2 cellular contexts compared by ENCODE assay signal in the genomic region with DNA sequence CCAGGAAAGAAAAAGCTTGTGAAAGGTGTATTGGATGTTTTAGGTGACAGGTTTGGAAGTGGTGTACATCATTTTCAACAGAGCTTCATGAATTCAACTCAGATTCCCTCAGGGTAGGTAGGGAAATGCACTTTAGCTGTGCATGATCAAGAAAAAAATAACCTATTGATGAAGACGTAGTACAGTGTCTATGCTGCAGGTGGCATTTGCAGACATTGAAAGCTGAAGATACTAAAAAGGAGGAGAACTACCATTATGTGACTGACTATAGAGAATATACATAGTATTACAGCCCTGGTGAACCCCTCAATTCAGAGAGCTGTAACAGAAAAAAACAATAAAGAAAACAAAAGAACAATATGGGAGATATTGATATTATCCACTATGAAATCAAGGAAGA.
TF ChIP-seq lines count a peak whose summit lies in the region.

No MANE protein-coding gene starts in this region.

TF ChIP-seq in HepG2, 621 proteins besides CTCF, POLR2A, EP300 and RAD21:
- TF ChIP-seq, protein P1, sequence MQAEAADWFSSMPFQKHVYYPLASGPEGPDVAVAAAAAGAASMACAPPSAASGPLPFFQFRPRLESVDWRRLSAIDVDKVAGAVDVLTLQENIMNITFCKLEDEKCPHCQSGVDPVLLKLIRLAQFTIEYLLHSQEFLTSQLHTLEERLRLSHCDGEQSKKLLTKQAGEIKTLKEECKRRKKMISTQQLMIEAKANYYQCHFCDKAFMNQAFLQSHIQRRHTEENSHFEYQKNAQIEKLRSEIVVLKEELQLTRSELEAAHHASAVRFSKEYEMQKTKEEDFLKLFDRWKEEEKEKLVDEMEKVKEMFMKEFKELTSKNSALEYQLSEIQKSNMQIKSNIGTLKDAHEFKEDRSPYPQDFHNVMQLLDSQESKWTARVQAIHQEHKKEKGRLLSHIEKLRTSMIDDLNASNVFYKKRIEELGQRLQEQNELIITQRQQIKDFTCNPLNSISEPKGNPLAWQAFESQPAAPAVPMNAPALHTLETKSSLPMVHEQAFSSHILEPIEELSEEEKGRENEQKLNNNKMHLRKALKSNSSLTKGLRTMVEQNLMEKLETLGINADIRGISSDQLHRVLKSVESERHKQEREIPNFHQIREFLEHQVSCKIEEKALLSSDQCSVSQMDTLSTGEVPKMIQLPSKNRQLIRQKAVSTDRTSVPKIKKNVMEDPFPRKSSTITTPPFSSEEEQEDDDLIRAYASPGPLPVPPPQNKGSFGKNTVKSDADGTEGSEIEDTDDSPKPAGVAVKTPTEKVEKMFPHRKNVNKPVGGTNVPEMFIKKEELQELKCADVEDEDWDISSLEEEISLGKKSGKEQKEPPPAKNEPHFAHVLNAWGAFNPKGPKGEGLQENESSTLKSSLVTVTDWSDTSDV (CRISPR knock-in tag; IDR thresholded peaks at IDR 0.05), result no peak
- TF ChIP-seq ZFP62 (CRISPR knock-in tag; IDR thresholded peaks at IDR 0.05) (no peak), ZNF720 (CRISPR knock-in tag; IDR thresholded peaks at IDR 0.05) (no peak), SETDB1 (CRISPR knock-in tag; IDR thresholded peaks at IDR 0.05; ENCODE audit: borderline replicate concordance) (no peak), SALL2 (CRISPR knock-in tag; IDR thresholded peaks at IDR 0.05) (no peak), SMC3 (IDR thresholded peaks at IDR 0.05; ENCODE audit: low read length) (no peak), FOXP1 (IDR thresholded peaks at IDR 0.05) (no peak), FOXP1 (CRISPR knock-in tag; IDR thresholded peaks at IDR 0.05) (no peak), JDP2 (CRISPR knock-in tag; IDR thresholded peaks at IDR 0.05; ENCODE audit: borderline replicate concordance) (no peak), NFIC (IDR thresholded peaks at IDR 0.05; ENCODE audit: low read length) (no peak), ISL2 (CRISPR knock-in tag; IDR thresholded peaks at IDR 0.05) (no peak), ATAD3A (CRISPR knock-in tag; IDR thresholded peaks at IDR 0.05) (no peak), TEAD3 (CRISPR knock-in tag; optimal IDR thresholded peaks at IDR 0.05; ENCODE audit: borderline replicate concordance) (no peak), ZNF768 (CRISPR knock-in tag; IDR thresholded peaks at IDR 0.05) (no peak), ZNF878 (CRISPR knock-in tag; IDR thresholded peaks at IDR 0.05) (no peak), KAT7 (CRISPR knock-in tag; IDR thresholded peaks at IDR 0.05; ENCODE audit: borderline replicate concordance) (no peak), SMAD1 (CRISPR knock-in tag; IDR thresholded peaks at IDR 0.05; ENCODE audit: borderline replicate concordance, low read depth) (no peak)
- TF ChIP-seq, protein P2, sequence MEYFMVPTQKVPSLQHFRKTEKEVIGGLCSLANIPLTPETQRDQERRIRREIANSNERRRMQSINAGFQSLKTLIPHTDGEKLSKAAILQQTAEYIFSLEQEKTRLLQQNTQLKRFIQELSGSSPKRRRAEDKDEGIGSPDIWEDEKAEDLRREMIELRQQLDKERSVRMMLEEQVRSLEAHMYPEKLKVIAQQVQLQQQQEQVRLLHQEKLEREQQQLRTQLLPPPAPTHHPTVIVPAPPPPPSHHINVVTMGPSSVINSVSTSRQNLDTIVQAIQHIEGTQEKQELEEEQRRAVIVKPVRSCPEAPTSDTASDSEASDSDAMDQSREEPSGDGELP (IDR thresholded peaks at IDR 0.05; ENCODE audit: borderline replicate concordance, low read depth), result no peak
TF ChIP-seq in HepG2: peak in this region for 0.

TF ChIP-seq in H1, 55 proteins besides CTCF, POLR2A, EP300 and RAD21:
- TF ChIP-seq TAF1 (IDR thresholded peaks at IDR 0.05; ENCODE audit: low read depth, low read length) (no peak), HDAC6 (IDR thresholded peaks at IDR 0.05; ENCODE audit: low read depth, low read length) (no peak), GABPA (IDR thresholded peaks at IDR 0.05; ENCODE audit: borderline replicate concordance, insufficient read depth, low read length) (no peak), TAF7 (optimal IDR thresholded peaks at IDR 0.05; ENCODE audit: borderline replicate concordance, low read depth, low read length) (no peak), KDM4A (IDR thresholded peaks at IDR 0.05; ENCODE audit: low read depth, low read length, severe bottlenecking) (no peak), ASH2L (IDR thresholded peaks at IDR 0.05; ENCODE audit: low read length) (no peak), CEBPB (IDR thresholded peaks at IDR 0.05; ENCODE audit: low read depth, low read length) (no peak), SAP30 (IDR thresholded peaks at IDR 0.05; ENCODE audit: insufficient read depth, insufficient replicate concordance, low read length) (no peak), NANOG (IDR thresholded peaks at IDR 0.05; ENCODE audit: insufficient read depth, low read depth, low read length, poor library complexity, severe bottlenecking) (no peak), YY1 (IDR thresholded peaks at IDR 0.05; ENCODE audit: low read depth, low read length) (no peak), TEAD4 (IDR thresholded peaks at IDR 0.05; ENCODE audit: low read depth, low read length) (no peak), POU5F1 (IDR thresholded peaks at IDR 0.05; ENCODE audit: low read depth, low read length) (no peak), GTF2F1 (IDR thresholded peaks at IDR 0.05; ENCODE audit: borderline replicate concordance, low read depth, low read length) (no peak), BCL11A (IDR thresholded peaks at IDR 0.05; ENCODE audit: low read depth in 2 of 2, low read length in 2 of 2) (no peak), RFX5 (IDR thresholded peaks at IDR 0.05; ENCODE audit: borderline replicate concordance, low read depth, low read length) (no peak), SIRT6 (IDR thresholded peaks at IDR 0.05; ENCODE audit: low read length) (no peak), NRF1 (IDR thresholded peaks at IDR 0.05; ENCODE audit: low read depth, low read length) (no peak), CHD1 (IDR thresholded peaks at IDR 0.05; ENCODE audit: low read depth, low read length) (no peak)
- TF ChIP-seq, protein P3, sequence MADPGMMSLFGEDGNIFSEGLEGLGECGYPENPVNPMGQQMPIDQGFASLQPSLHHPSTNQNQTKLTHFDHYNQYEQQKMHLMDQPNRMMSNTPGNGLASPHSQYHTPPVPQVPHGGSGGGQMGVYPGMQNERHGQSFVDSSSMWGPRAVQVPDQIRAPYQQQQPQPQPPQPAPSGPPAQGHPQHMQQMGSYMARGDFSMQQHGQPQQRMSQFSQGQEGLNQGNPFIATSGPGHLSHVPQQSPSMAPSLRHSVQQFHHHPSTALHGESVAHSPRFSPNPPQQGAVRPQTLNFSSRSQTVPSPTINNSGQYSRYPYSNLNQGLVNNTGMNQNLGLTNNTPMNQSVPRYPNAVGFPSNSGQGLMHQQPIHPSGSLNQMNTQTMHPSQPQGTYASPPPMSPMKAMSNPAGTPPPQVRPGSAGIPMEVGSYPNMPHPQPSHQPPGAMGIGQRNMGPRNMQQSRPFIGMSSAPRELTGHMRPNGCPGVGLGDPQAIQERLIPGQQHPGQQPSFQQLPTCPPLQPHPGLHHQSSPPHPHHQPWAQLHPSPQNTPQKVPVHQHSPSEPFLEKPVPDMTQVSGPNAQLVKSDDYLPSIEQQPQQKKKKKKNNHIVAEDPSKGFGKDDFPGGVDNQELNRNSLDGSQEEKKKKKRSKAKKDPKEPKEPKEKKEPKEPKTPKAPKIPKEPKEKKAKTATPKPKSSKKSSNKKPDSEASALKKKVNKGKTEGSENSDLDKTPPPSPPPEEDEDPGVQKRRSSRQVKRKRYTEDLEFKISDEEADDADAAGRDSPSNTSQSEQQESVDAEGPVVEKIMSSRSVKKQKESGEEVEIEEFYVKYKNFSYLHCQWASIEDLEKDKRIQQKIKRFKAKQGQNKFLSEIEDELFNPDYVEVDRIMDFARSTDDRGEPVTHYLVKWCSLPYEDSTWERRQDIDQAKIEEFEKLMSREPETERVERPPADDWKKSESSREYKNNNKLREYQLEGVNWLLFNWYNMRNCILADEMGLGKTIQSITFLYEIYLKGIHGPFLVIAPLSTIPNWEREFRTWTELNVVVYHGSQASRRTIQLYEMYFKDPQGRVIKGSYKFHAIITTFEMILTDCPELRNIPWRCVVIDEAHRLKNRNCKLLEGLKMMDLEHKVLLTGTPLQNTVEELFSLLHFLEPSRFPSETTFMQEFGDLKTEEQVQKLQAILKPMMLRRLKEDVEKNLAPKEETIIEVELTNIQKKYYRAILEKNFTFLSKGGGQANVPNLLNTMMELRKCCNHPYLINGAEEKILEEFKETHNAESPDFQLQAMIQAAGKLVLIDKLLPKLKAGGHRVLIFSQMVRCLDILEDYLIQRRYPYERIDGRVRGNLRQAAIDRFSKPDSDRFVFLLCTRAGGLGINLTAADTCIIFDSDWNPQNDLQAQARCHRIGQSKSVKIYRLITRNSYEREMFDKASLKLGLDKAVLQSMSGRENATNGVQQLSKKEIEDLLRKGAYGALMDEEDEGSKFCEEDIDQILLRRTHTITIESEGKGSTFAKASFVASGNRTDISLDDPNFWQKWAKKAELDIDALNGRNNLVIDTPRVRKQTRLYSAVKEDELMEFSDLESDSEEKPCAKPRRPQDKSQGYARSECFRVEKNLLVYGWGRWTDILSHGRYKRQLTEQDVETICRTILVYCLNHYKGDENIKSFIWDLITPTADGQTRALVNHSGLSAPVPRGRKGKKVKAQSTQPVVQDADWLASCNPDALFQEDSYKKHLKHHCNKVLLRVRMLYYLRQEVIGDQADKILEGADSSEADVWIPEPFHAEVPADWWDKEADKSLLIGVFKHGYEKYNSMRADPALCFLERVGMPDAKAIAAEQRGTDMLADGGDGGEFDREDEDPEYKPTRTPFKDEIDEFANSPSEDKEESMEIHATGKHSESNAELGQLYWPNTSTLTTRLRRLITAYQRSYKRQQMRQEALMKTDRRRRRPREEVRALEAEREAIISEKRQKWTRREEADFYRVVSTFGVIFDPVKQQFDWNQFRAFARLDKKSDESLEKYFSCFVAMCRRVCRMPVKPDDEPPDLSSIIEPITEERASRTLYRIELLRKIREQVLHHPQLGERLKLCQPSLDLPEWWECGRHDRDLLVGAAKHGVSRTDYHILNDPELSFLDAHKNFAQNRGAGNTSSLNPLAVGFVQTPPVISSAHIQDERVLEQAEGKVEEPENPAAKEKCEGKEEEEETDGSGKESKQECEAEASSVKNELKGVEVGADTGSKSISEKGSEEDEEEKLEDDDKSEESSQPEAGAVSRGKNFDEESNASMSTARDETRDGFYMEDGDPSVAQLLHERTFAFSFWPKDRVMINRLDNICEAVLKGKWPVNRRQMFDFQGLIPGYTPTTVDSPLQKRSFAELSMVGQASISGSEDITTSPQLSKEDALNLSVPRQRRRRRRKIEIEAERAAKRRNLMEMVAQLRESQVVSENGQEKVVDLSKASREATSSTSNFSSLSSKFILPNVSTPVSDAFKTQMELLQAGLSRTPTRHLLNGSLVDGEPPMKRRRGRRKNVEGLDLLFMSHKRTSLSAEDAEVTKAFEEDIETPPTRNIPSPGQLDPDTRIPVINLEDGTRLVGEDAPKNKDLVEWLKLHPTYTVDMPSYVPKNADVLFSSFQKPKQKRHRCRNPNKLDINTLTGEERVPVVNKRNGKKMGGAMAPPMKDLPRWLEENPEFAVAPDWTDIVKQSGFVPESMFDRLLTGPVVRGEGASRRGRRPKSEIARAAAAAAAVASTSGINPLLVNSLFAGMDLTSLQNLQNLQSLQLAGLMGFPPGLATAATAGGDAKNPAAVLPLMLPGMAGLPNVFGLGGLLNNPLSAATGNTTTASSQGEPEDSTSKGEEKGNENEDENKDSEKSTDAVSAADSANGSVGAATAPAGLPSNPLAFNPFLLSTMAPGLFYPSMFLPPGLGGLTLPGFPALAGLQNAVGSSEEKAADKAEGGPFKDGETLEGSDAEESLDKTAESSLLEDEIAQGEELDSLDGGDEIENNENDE (IDR thresholded peaks at IDR 0.05; ENCODE audit: insufficient replicate concordance, low read length), result no peak
- TF ChIP-seq, protein P4, sequence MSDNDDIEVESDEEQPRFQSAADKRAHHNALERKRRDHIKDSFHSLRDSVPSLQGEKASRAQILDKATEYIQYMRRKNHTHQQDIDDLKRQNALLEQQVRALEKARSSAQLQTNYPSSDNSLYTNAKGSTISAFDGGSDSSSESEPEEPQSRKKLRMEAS (IDR thresholded peaks at IDR 0.05), result no peak
TF ChIP-seq in H1: peak in this region for 0.
